ENCODE assay signal across 8 cellular contexts in genomic region chr3:197298858-197299854, GRCh38. TPM values are rescaled to one million over a fixed set of nuclear protein-coding genes. Genes with fewer than 3 reads are reported as not detected.
DNase-seq lines count a peak whose midpoint lies in the region; ATAC-seq and TF ChIP-seq lines count a peak whose summit lies in the region.

No MANE protein-coding gene starts in this region.

- no peaks in the 10 kb centered on the region for H3K36me3 ChIP-seq in muscle layer of colon (ENCODE audit: insufficient read depth, low read length)

- no peak for TF ChIP-seq CTCF in AG10803 (conservative IDR thresholded peaks at IDR 0.05; ENCODE audit: low read length)
- TF ChIP-seq CTCF in type B pancreatic cell (conservative IDR thresholded peaks at IDR 0.05): no peak

- H3K4me3 Mint-ChIP-seq in type B pancreatic cell: peak overlapping the region; percentile 94

- ATAC-seq in HG03460 (IDR thresholded peaks at IDR 0.05; ENCODE audit: unreplicated experiment): no peak

- peaks cover 21% of the 10 kb centered on the region for H3K4me1 ChIP-seq in muscle layer of colon (ENCODE audit: insufficient read depth, low read length)

- no peak overlapping the region for H3K9ac ChIP-seq in muscle layer of colon (ENCODE audit: low read length)

- H3K27ac ChIP-seq in epithelial cell of prostate: peak overlapping the region; percentile 95
- H3K27ac ChIP-seq in muscle layer of colon (ENCODE audit: low read depth, low read length): peak overlapping the region; percentile 88

- H3K9me3 Mint-ChIP-seq in type B pancreatic cell: peaks cover 4% of the 10 kb centered on the region

- peaks cover 4% of the 10 kb centered on the region for H3K36me3 Mint-ChIP-seq in type B pancreatic cell

- peak overlapping the region; percentile 85 for H3K4me3 ChIP-seq in AG10803 (ENCODE audit: low read length)
- peak overlapping the region; percentile 93 to 98 for H3K4me3 ChIP-seq in muscle layer of colon (ENCODE audit: low read depth in 1 of 2, low read length in 2 of 2)

- H3K4me1 Mint-ChIP-seq in type B pancreatic cell (ENCODE audit: unreplicated experiment): peaks cover 18% of the 10 kb centered on the region

- no peaks in the 10 kb centered on the region for H3K27me3 Mint-ChIP-seq in type B pancreatic cell

- peak overlapping the region; percentile 94 for H3K27ac Mint-ChIP-seq in type B pancreatic cell

- no peaks in the 10 kb centered on the region for H3K9me3 ChIP-seq in muscle layer of colon (ENCODE audit: low read length)

- no peaks in the 10 kb centered on the region for H3K27me3 ChIP-seq in muscle layer of colon (ENCODE audit: control insufficient read depth in 1 of 2, insufficient read depth in 2 of 2, low read length in 2 of 2)

- DNase-seq in AG10803 (ENCODE audit: low read depth) (peak; percentile 35), GM19238 (ENCODE audit: insufficient read length, low spot score) (peak; percentile 41), NCI-H146 treated with DMSO at 0.1 percent for 48 hours (lab: John Stamatoyannopoulos, UW; ENCODE audit: unreplicated experiment) (peak; percentile 27), epithelial cell of prostate (ENCODE audit: low read depth, low spot score) (no peak), type B pancreatic cell (ENCODE audit: extremely low spot score, unreplicated experiment) (peak; percentile 73)
- peak; percentile 32 to 35 for DNase-seq in activated CD4-positive, alpha-beta T cell treated with anti-CD3 and anti-CD28 coated beads, Interleukin-2, amount 50 U/mL, for 48 hours

RNA-seq across cellular contexts. Expression of gene DLG1, which starts 0.7 kb away (rescaled TPM):
- 91.0 and 95.9 TPM in 2 replicates for total RNA-seq in type B pancreatic cell (ENCODE audit: low replicate concordance)
